8 cellular contexts compared by ENCODE assay signal in genomic region chr17:43791589-43791988, GRCh38. TPM values are rescaled to one million over a fixed set of nuclear protein-coding genes. Genes with fewer than 3 reads are reported as not detected.
DNase-seq lines count a peak whose midpoint lies in the region; ATAC-seq and TF ChIP-seq lines count a peak whose summit lies in the region.

No MANE protein-coding gene starts in this region.

- peaks cover 2% of the 10 kb centered on the region for H3K9me3 Mint-ChIP-seq in activated CD4-positive, alpha-beta memory T cell treated with anti-CD3 and anti-CD28 coated beads, Interleukin-2, amount 10 ng/mL, durations not matched to agents 7 days and 5 days

- POLR2A ChIA-PET in activated CD4-positive, alpha-beta memory T cell treated with anti-CD3 and anti-CD28 coated beads, Interleukin-2, amount 10 ng/mL, durations not matched to agents 7 days and 5 days (lab: Charles Lee) = no interaction called here

- no peak overlapping the region for H3K27ac Mint-ChIP-seq in activated CD4-positive, alpha-beta memory T cell treated with anti-CD3 and anti-CD28 coated beads, Interleukin-2, amount 10 ng/mL, durations not matched to agents 7 days and 5 days

- H3K9me3 ChIP-seq in RWPE2 (ENCODE audit: severe bottlenecking) = no peaks in the 10 kb centered on the region

- H3K27ac ChIP-seq in RWPE2 (ENCODE audit: poor library complexity, severe bottlenecking) = no peak overlapping the region

- peaks cover 7% of the 10 kb centered on the region for H3K4me1 Mint-ChIP-seq in activated CD4-positive, alpha-beta memory T cell treated with anti-CD3 and anti-CD28 coated beads, Interleukin-2, amount 10 ng/mL, durations not matched to agents 7 days and 5 days

- ATAC-seq in RWPE2 (ENCODE audit: low read depth) (peak; percentile 75), HG02798 (IDR thresholded peaks at IDR 0.05; ENCODE audit: poor library complexity, unreplicated experiment) (no peak), GM21723 (IDR thresholded peaks at IDR 0.05; ENCODE audit: unreplicated experiment) (no peak), HG03521 (IDR thresholded peaks at IDR 0.05; ENCODE audit: unreplicated experiment) (no peak)

- peaks cover 32% of the 10 kb centered on the region for H3K27me3 Mint-ChIP-seq in activated CD4-positive, alpha-beta memory T cell treated with anti-CD3 and anti-CD28 coated beads, Interleukin-2, amount 10 ng/mL, durations not matched to agents 7 days and 5 days

- H3K4me3 ChIP-seq in RWPE2 (ENCODE audit: severe bottlenecking) = no peak overlapping the region

- CTCF ChIA-PET in activated CD4-positive, alpha-beta memory T cell treated with anti-CD3 and anti-CD28 coated beads, Interleukin-2, amount 10 ng/mL, durations not matched to agents 7 days and 5 days (lab: Charles Lee) = no interaction called here

- DNase-seq in COLO668 (lab: John Stamatoyannopoulos, UW; ENCODE audit: unreplicated experiment) (peak; percentile 2), HS-5 (ENCODE audit: low read depth) (peak; percentile 32), RWPE2 (ENCODE audit: low spot score) (no peak), globus pallidus (ENCODE audit: low spot score) (peak; percentile 63)
- DNase-seq in activated CD4-positive, alpha-beta memory T cell treated with anti-CD3 and anti-CD28 coated beads, Interleukin-2, amount 10 ng/mL, durations not matched to agents 7 days and 5 days = no peak

- no peak overlapping the region for H3K4me3 Mint-ChIP-seq in activated CD4-positive, alpha-beta memory T cell treated with anti-CD3 and anti-CD28 coated beads, Interleukin-2, amount 10 ng/mL, durations not matched to agents 7 days and 5 days

- no peaks in the 10 kb centered on the region for H3K36me3 Mint-ChIP-seq in activated CD4-positive, alpha-beta memory T cell treated with anti-CD3 and anti-CD28 coated beads, Interleukin-2, amount 10 ng/mL, durations not matched to agents 7 days and 5 days (ENCODE audit: low read depth)

- peaks cover 8% of the 10 kb centered on the region for H3K4me1 ChIP-seq in RWPE2 (ENCODE audit: insufficient read depth, poor library complexity, severe bottlenecking)

- H3K36me3 ChIP-seq in RWPE2 (ENCODE audit: low read depth) = no peaks in the 10 kb centered on the region

- no peaks in the 10 kb centered on the region for H3K27me3 ChIP-seq in RWPE2 (ENCODE audit: insufficient read depth, poor library complexity, severe bottlenecking)

- no peak for TF ChIP-seq CTCF in RWPE2 (IDR thresholded peaks at IDR 0.05; ENCODE audit: poor library complexity, severe bottlenecking)

RNA-seq across cellular contexts. Expression of gene CFAP97D1, which starts 11.4 kb away (rescaled TPM):
- not detected for total RNA-seq in activated CD4-positive, alpha-beta memory T cell treated with anti-CD3 and anti-CD28 coated beads, Interleukin-2, amount 10 ng/mL, durations not matched to agents 7 days and 5 days

RNA-seq across cellular contexts. Expression of gene DUSP3, which starts 12.8 kb away (rescaled TPM):
- total RNA-seq in activated CD4-positive, alpha-beta memory T cell treated with anti-CD3 and anti-CD28 coated beads, Interleukin-2, amount 10 ng/mL, durations not matched to agents 7 days and 5 days = 1 to 10 TPM; 8.3 to 8.6 TPM

RNA-seq across cellular contexts. Expression of gene SOST, which starts 33.0 kb away (rescaled TPM):
- total RNA-seq in activated CD4-positive, alpha-beta memory T cell treated with anti-CD3 and anti-CD28 coated beads, Interleukin-2, amount 10 ng/mL, durations not matched to agents 7 days and 5 days = not detected

RNA-seq across cellular contexts. Expression of gene MPP3, which starts 41.4 kb away (rescaled TPM):
- total RNA-seq in activated CD4-positive, alpha-beta memory T cell treated with anti-CD3 and anti-CD28 coated beads, Interleukin-2, amount 10 ng/mL, durations not matched to agents 7 days and 5 days = not detected

RNA-seq across cellular contexts. Expression of gene CD300LG, which starts 55.4 kb away (rescaled TPM):
- total RNA-seq in activated CD4-positive, alpha-beta memory T cell treated with anti-CD3 and anti-CD28 coated beads, Interleukin-2, amount 10 ng/mL, durations not matched to agents 7 days and 5 days = not detected

Comparison
In these comparisons a context has a peak if more than half of its experiments do, and no peak if none do; other contexts are left out.
1. DNase-seq: peak in COLO668 (single experiment), HS-5 (single experiment) and globus pallidus (single experiment); none in RWPE2 (single experiment) and activated CD4-positive, alpha-beta memory T cell treated with anti-CD3 and anti-CD28 coated beads, Interleukin-2, amount 10 ng/mL, durations not matched to agents 7 days and 5 days (single experiment).